In genomic region chr9:91905958-91906585, GRCh38 we compare ENCODE assay signal across 7 cellular contexts. TPM values are rescaled to one million over a fixed set of nuclear protein-coding genes. Genes with fewer than 3 reads are reported as not detected.
DNase-seq lines count a peak whose midpoint lies in the region; ATAC-seq and TF ChIP-seq lines count a peak whose summit lies in the region.

No MANE protein-coding gene starts in this region.

- in situ Hi-C loops in HAP-1 (cut with MboI; ENCODE audit: low sequenced_read_pairs), result no loop called here

- H3K4me1 ChIP-seq in HAP-1, result peaks cover 4% of the 10 kb centered on the region
- peaks cover 9% of the 10 kb centered on the region for H3K4me1 ChIP-seq in effector memory CD4-positive, alpha-beta T cell (ENCODE audit: control insufficient read depth, insufficient read depth, low read length, poor library complexity, severe bottlenecking)

- TF ChIP-seq POLR2A in GM18505 (IDR thresholded peaks at IDR 0.05; ENCODE audit: borderline replicate concordance, extremely low read depth, insufficient read depth, insufficient read length), result no peak

- H3K9me3 ChIP-seq in HAP-1, result no peaks in the 10 kb centered on the region
- H3K9me3 ChIP-seq in effector memory CD4-positive, alpha-beta T cell (ENCODE audit: control insufficient read depth, low read length), result no peaks in the 10 kb centered on the region

- DNase-seq in HAP-1 (ENCODE audit: low spot score in 2 of 2) (peak; percentile 20 to 52), T-helper 1 cell (peak in 4 of 5 donors; percentile 15 to 76 (median 22)), posterior vena cava (ENCODE audit: low spot score) (peak; percentile 86), NCI-H510A (lab: John Stamatoyannopoulos, UW) (no peak), NCI-H524 (lab: John Stamatoyannopoulos, UW) (no peak)
- DNase-seq in effector memory CD4-positive, alpha-beta T cell, result peak; percentile 13 to 29 (median 24)

- H3K27ac ChIP-seq in effector memory CD4-positive, alpha-beta T cell (ENCODE audit: insufficient read depth, low read length, poor library complexity, severe bottlenecking), result peak overlapping the region; percentile 3

- no peak for ATAC-seq in GM18505 (IDR thresholded peaks at IDR 0.05; ENCODE audit: unreplicated experiment)

- no peaks in the 10 kb centered on the region for H3K36me3 ChIP-seq in HAP-1 (replicated peaks)
- no peaks in the 10 kb centered on the region for H3K36me3 ChIP-seq in effector memory CD4-positive, alpha-beta T cell (ENCODE audit: control insufficient read depth, insufficient read depth, low read length)

- intact Hi-C loops in posterior vena cava (cut with DNase I), result no loop called here

- H3K4me3 ChIP-seq in HAP-1, result peak overlapping the region; percentile 25
- H3K4me3 ChIP-seq in effector memory CD4-positive, alpha-beta T cell (ENCODE audit: insufficient read depth, low read depth, low read length, poor library complexity, severe bottlenecking), result peak overlapping the region; percentile 75

- no peaks in the 10 kb centered on the region for H3K27me3 ChIP-seq in HAP-1 (ENCODE audit: low read depth)
- no peaks in the 10 kb centered on the region for H3K27me3 ChIP-seq in effector memory CD4-positive, alpha-beta T cell (replicated peaks; ENCODE audit: control insufficient read depth, insufficient read depth, low read length, poor library complexity, severe bottlenecking)

RNA-seq across cellular contexts. Expression of gene ROR2, which starts 44.0 kb away (rescaled TPM):
- 10 to 100 TPM; 24.7 to 28.4 TPM for total RNA-seq in posterior vena cava

Comparison
In these comparisons a context has a peak if more than half of its experiments do, and no peak if none do; other contexts are left out.
1. DNase-seq: peak in HAP-1 (2 of 2), T-helper 1 cell (4 of 5), effector memory CD4-positive, alpha-beta T cell (3 of 3) and posterior vena cava (single experiment); none in NCI-H510A (single experiment) and NCI-H524 (0 of 2).